Comparison of ENCODE assay signal across 1 cellular context in the genomic region with DNA sequence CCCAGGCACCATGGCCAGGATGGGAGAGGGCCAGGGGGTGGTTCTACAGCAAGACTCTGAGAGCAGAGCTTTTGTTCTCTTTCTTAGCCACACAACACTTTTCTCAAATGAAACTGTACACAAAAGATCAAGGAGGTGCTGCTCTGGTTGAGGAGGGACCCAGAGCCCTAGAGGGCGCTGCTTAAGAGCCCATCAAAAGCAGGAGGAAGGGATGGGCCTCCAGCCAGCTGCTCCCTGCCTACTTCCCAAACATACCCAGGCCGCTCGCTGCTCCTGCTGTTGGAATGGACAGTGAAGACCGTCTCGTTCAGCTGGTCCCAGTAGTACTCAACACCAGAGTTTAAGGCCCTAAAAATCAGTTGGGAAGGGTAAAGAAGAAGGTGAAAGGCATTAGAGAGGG.
TF ChIP-seq lines count a peak whose summit lies in the region.

No MANE protein-coding gene starts in this region.

TF ChIP-seq in GM23338, 12 proteins besides CTCF, POLR2A, EP300 and RAD21 (continued from another document):
- TF ChIP-seq, protein P1, sequence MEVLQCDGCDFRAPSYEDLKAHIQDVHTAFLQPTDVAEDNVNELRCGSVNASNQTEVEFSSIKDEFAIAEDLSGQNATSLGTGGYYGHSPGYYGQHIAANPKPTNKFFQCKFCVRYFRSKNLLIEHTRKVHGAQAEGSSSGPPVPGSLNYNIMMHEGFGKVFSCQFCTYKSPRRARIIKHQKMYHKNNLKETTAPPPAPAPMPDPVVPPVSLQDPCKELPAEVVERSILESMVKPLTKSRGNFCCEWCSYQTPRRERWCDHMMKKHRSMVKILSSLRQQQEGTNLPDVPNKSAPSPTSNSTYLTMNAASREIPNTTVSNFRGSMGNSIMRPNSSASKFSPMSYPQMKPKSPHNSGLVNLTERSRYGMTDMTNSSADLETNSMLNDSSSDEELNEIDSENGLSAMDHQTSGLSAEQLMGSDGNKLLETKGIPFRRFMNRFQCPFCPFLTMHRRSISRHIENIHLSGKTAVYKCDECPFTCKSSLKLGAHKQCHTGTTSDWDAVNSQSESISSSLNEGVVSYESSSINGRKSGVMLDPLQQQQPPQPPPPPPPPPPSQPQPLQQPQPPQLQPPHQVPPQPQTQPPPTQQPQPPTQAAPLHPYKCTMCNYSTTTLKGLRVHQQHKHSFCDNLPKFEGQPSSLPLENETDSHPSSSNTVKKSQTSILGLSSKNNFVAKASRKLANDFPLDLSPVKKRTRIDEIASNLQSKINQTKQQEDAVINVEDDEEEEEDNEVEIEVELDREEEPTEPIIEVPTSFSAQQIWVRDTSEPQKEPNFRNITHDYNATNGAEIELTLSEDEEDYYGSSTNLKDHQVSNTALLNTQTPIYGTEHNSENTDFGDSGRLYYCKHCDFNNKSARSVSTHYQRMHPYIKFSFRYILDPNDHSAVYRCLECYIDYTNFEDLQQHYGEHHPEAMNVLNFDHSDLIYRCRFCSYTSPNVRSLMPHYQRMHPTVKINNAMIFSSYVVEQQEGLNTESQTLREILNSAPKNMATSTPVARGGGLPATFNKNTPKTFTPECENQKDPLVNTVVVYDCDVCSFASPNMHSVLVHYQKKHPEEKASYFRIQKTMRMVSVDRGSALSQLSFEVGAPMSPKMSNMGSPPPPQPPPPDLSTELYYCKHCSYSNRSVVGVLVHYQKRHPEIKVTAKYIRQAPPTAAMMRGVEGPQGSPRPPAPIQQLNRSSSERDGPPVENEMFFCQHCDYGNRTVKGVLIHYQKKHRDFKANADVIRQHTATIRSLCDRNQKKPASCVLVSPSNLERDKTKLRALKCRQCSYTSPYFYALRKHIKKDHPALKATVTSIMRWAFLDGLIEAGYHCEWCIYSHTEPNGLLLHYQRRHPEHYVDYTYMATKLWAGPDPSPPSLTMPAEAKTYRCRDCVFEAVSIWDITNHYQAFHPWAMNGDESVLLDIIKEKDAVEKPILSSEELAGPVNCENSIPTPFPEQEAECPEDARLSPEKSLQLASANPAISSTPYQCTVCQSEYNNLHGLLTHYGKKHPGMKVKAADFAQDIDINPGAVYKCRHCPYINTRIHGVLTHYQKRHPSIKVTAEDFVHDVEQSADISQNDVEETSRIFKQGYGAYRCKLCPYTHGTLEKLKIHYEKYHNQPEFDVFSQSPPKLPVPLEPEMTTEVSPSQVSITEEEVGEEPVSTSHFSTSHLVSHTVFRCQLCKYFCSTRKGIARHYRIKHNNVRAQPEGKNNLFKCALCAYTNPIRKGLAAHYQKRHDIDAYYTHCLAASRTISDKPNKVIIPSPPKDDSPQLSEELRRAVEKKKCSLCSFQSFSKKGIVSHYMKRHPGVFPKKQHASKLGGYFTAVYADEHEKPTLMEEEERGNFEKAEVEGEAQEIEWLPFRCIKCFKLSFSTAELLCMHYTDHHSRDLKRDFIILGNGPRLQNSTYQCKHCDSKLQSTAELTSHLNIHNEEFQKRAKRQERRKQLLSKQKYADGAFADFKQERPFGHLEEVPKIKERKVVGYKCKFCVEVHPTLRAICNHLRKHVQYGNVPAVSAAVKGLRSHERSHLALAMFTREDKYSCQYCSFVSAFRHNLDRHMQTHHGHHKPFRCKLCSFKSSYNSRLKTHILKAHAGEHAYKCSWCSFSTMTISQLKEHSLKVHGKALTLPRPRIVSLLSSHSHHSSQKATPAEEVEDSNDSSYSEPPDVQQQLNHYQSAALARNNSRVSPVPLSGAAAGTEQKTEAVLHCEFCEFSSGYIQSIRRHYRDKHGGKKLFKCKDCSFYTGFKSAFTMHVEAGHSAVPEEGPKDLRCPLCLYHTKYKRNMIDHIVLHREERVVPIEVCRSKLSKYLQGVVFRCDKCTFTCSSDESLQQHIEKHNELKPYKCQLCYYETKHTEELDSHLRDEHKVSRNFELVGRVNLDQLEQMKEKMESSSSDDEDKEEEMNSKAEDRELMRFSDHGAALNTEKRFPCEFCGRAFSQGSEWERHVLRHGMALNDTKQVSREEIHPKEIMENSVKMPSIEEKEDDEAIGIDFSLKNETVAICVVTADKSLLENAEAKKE (CRISPR knock-in tag; IDR thresholded peaks at IDR 0.05): no peak
- no peak for TF ChIP-seq JUNB (IDR thresholded peaks at IDR 0.05; ENCODE audit: unreplicated experiment)
- no peak for TF ChIP-seq STAT1 (IDR thresholded peaks at IDR 0.05; ENCODE audit: unreplicated experiment)
- no peak for TF ChIP-seq NANOG (IDR thresholded peaks at IDR 0.05; ENCODE audit: borderline replicate concordance)
- no peak for TF ChIP-seq ZNF114 (CRISPR knock-in tag; IDR thresholded peaks at IDR 0.05)
